17 cellular contexts compared by ENCODE assay signal in the genomic region with DNA sequence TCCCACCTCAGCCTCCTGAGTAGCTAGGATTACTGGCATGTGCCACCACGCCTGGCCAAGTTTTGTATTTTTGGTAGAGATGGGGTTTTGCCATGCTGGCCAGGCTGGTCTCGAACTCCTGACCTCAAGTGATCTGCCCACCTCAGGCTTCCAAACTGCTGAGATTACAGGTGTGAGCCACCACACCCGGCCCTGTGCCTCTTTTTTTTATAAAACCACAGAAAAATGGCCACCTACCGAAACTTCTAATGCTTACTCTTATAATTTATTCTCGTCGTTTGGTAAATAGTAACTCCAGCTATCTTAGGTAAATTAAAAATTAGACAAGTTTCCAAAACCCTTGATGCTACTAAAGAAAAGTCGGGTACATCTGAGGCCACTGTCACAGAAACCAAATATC. TPM values are rescaled to one million over a fixed set of nuclear protein-coding genes. Genes with fewer than 3 reads are reported as not detected.
DNase-seq lines count a peak whose midpoint lies in the region; ATAC-seq and TF ChIP-seq lines count a peak whose summit lies in the region.
"Had no signal": no experiment of that assay in that cellular context is flagged by ENCODE, and none has a peak within 500 bp of the region (broad histone marks: within the 10 kb centered on the region; RNA-seq: fewer than 3 reads in every experiment).

No MANE protein-coding gene starts in this region.

- H3K27me3 ChIP-seq in OCI-LY3 (ENCODE audit: low read depth, low read length), result no peaks in the 10 kb centered on the region
- H3K27me3 ChIP-seq in breast epithelium, result no peaks in the 10 kb centered on the region
- H3K27me3 ChIP-seq: gastroesophageal sphincter, MG63, suprapubic skin had no signal

- intact Hi-C loops in breast epithelium (cut with DNase I; ENCODE audit: low total_unique reads), result no loop called here

- TF ChIP-seq CTCF in OCI-LY3 (IDR thresholded peaks at IDR 0.05; ENCODE audit: low read depth, low read length), result no peak
- no peak for TF ChIP-seq CTCF in type B pancreatic cell (conservative IDR thresholded peaks at IDR 0.05)
- TF ChIP-seq CTCF in breast epithelium (IDR thresholded peaks at IDR 0.05), result no peak

- H3K36me3 ChIP-seq in OCI-LY3 (replicated peaks; ENCODE audit: low read depth, low read length) (peaks cover 24% of the 10 kb centered on the region), breast epithelium (no peaks in the 10 kb centered on the region)

- no peaks in the 10 kb centered on the region for H3K27me3 Mint-ChIP-seq in activated T-cell treated with anti-CD3 and anti-CD28 coated beads, Interleukin-2, amount 50 U/mL, for 72 hours (ENCODE audit: low read depth)
- no peaks in the 10 kb centered on the region for H3K27me3 Mint-ChIP-seq in activated naive CD8-positive, alpha-beta T cell treated with anti-CD3 and anti-CD28 coated beads, Interleukin-2, amount 10 ng/mL, durations not matched to agents 7 days and 5 days
- no peaks in the 10 kb centered on the region for H3K27me3 Mint-ChIP-seq in stimulated activated memory B cell treated with anti-CD40 and anti-IgM and Interleukin-4, amounts not matched to agents 10 μg/mL and 1 μg/mL and 100 μg/mL, for 72 hours
- no peaks in the 10 kb centered on the region for H3K27me3 Mint-ChIP-seq in type B pancreatic cell

- TF ChIP-seq POLR2A in breast epithelium (IDR thresholded peaks at IDR 0.05), result no peak

- DNase-seq in activated T-cell treated with anti-CD3 and anti-CD28 coated beads, Interleukin-2, amount 50 U/mL, for 72 hours, result no peak
- no peak for DNase-seq in activated T-cell treated with anti-CD3 and anti-CD28 coated beads, Interleukin-2, amount 50 U/mL, for 1 hour
- DNase-seq in activated naive CD8-positive, alpha-beta T cell treated with anti-CD3 and anti-CD28 coated beads, Interleukin-2, amount 10 ng/mL, durations not matched to agents 7 days and 5 days, result no peak
- DNase-seq in type B pancreatic cell (ENCODE audit: extremely low spot score, unreplicated experiment) (no peak), breast epithelium (ENCODE audit: low spot score in 2 of 2) (no peak)
- DNase-seq: caudate nucleus, DND-41, MG63, psoas muscle had no signal

- H3K4me3 ChIP-seq in OCI-LY3 (ENCODE audit: low read length) (peak overlapping the region; percentile 53; the same call in 1 of the 2 replicates), breast epithelium (no peak overlapping the region)
- H3K4me3 ChIP-seq: gastroesophageal sphincter, MG63, psoas muscle, skin epidermis, suprapubic skin had no signal

- peak overlapping the region; percentile 87 for H3K27ac ChIP-seq in OCI-LY3 (ENCODE audit: low read length)
- no peak overlapping the region for H3K27ac ChIP-seq in breast epithelium
- H3K27ac ChIP-seq: gastroesophageal sphincter, psoas muscle, suprapubic skin had no signal

- no peak overlapping the region for H2AFZ ChIP-seq in OCI-LY3 (ENCODE audit: low read depth, low read length)

- H3K4me2 ChIP-seq in OCI-LY3 (ENCODE audit: low read length), result peak overlapping the region; percentile 53

- H3K4me1 ChIP-seq in OCI-LY3 (ENCODE audit: low read length) (peaks cover 69% of the 10 kb centered on the region), breast epithelium (peaks cover 0 to 5% of the 10 kb centered on the region in 2 donors)

- H3K4me3 Mint-ChIP-seq in activated T-cell treated with anti-CD3 and anti-CD28 coated beads, Interleukin-2, amount 50 U/mL, for 72 hours, result peak overlapping the region; percentile 78 to 82
- no peak overlapping the region for H3K4me3 Mint-ChIP-seq in activated naive CD8-positive, alpha-beta T cell treated with anti-CD3 and anti-CD28 coated beads, Interleukin-2, amount 10 ng/mL, durations not matched to agents 7 days and 5 days
- H3K4me3 Mint-ChIP-seq in stimulated activated memory B cell treated with anti-CD40 and anti-IgM and Interleukin-4, amounts not matched to agents 10 μg/mL and 1 μg/mL and 100 μg/mL, for 72 hours, result peak overlapping the region; percentile 37
- no peak overlapping the region for H3K4me3 Mint-ChIP-seq in type B pancreatic cell
- H3K4me3 Mint-ChIP-seq: neural crest cell had no signal

- peaks cover 2% of the 10 kb centered on the region in 2 donors for H3K9me3 Mint-ChIP-seq in activated T-cell treated with anti-CD3 and anti-CD28 coated beads, Interleukin-2, amount 50 U/mL, for 72 hours
- peaks cover 1% of the 10 kb centered on the region for H3K9me3 Mint-ChIP-seq in activated naive CD8-positive, alpha-beta T cell treated with anti-CD3 and anti-CD28 coated beads, Interleukin-2, amount 10 ng/mL, durations not matched to agents 7 days and 5 days
- H3K9me3 Mint-ChIP-seq in stimulated activated memory B cell treated with anti-CD40 and anti-IgM and Interleukin-4, amounts not matched to agents 10 μg/mL and 1 μg/mL and 100 μg/mL, for 72 hours, result peaks cover 3% of the 10 kb centered on the region
- peaks cover 5% of the 10 kb centered on the region for H3K9me3 Mint-ChIP-seq in type B pancreatic cell

- no peak for ATAC-seq in activated T-cell treated with anti-CD3 and anti-CD28 coated beads, Interleukin-2, amount 50 U/mL, for 72 hours (replicated peaks in 1 of 2)
- ATAC-seq in activated naive CD8-positive, alpha-beta T cell treated with anti-CD3 and anti-CD28 coated beads, Interleukin-2, amount 10 ng/mL, durations not matched to agents 7 days and 5 days (ENCODE audit: low read depth), result no peak
- no peak for ATAC-seq in stimulated activated memory B cell treated with anti-CD40 and anti-IgM and Interleukin-4, amounts not matched to agents 10 μg/mL and 1 μg/mL and 100 μg/mL, for 72 hours
- no peak for ATAC-seq in HG02970 (IDR thresholded peaks at IDR 0.05; ENCODE audit: low FRiP score, unreplicated experiment)
- ATAC-seq: activated CD4-positive, CD25-positive, alpha-beta regulatory T cell treated with anti-CD3 and anti-CD28 coated beads, Interleukin-2, amount 50 U/mL, for 24 hours; gastroesophageal sphincter; psoas muscle had no signal

- H3K9me3 ChIP-seq in OCI-LY3 (ENCODE audit: insufficient read depth, low read length) (no peaks in the 10 kb centered on the region), breast epithelium (no peaks in the 10 kb centered on the region)
- H3K9me3 ChIP-seq: gastroesophageal sphincter, MG63, psoas muscle, suprapubic skin had no signal

- H4K20me1 ChIP-seq in OCI-LY3 (ENCODE audit: insufficient read depth, low read length), result peaks cover 3% of the 10 kb centered on the region; the same call in 1 of the 2 replicates

- no peak overlapping the region for H3K9ac ChIP-seq in OCI-LY3 (ENCODE audit: low read length)

- peaks cover 53% of the 10 kb centered on the region for H3K79me2 ChIP-seq in OCI-LY3 (ENCODE audit: low read length)

- peak overlapping the region; percentile 82 for H3K27ac Mint-ChIP-seq in activated T-cell treated with anti-CD3 and anti-CD28 coated beads, Interleukin-2, amount 50 U/mL, for 72 hours
- peak overlapping the region; percentile 43 for H3K27ac Mint-ChIP-seq in activated naive CD8-positive, alpha-beta T cell treated with anti-CD3 and anti-CD28 coated beads, Interleukin-2, amount 10 ng/mL, durations not matched to agents 7 days and 5 days
- H3K27ac Mint-ChIP-seq in stimulated activated memory B cell treated with anti-CD40 and anti-IgM and Interleukin-4, amounts not matched to agents 10 μg/mL and 1 μg/mL and 100 μg/mL, for 72 hours, result peak overlapping the region; percentile 87
- no peak overlapping the region for H3K27ac Mint-ChIP-seq in type B pancreatic cell

- peaks cover 14 to 35% of the 10 kb centered on the region in 2 donors for H3K36me3 Mint-ChIP-seq in activated T-cell treated with anti-CD3 and anti-CD28 coated beads, Interleukin-2, amount 50 U/mL, for 72 hours (ENCODE audit: insufficient read depth in 2 of 2)
- H3K36me3 Mint-ChIP-seq in activated naive CD8-positive, alpha-beta T cell treated with anti-CD3 and anti-CD28 coated beads, Interleukin-2, amount 10 ng/mL, durations not matched to agents 7 days and 5 days, result peaks cover 61% of the 10 kb centered on the region
- H3K36me3 Mint-ChIP-seq in stimulated activated memory B cell treated with anti-CD40 and anti-IgM and Interleukin-4, amounts not matched to agents 10 μg/mL and 1 μg/mL and 100 μg/mL, for 72 hours, result peaks cover 51% of the 10 kb centered on the region
- H3K36me3 Mint-ChIP-seq in type B pancreatic cell, result peaks cover 35% of the 10 kb centered on the region

- POLR2A ChIA-PET in activated naive CD8-positive, alpha-beta T cell treated with anti-CD3 and anti-CD28 coated beads, Interleukin-2, amount 10 ng/mL, durations not matched to agents 7 days and 5 days (lab: Charles Lee), result interaction anchor here (1.5 to 2.0 kb wide), 2 partner anchors 10 kb away, joined by 3 to 12 read pairs; no protein-coding TSS in a partner anchor

- peaks cover 94% of the 10 kb centered on the region for H3K4me1 Mint-ChIP-seq in activated T-cell treated with anti-CD3 and anti-CD28 coated beads, Interleukin-2, amount 50 U/mL, for 72 hours (ENCODE audit: low read depth)
- peaks cover 54% of the 10 kb centered on the region for H3K4me1 Mint-ChIP-seq in activated naive CD8-positive, alpha-beta T cell treated with anti-CD3 and anti-CD28 coated beads, Interleukin-2, amount 10 ng/mL, durations not matched to agents 7 days and 5 days
- peaks cover 64% of the 10 kb centered on the region for H3K4me1 Mint-ChIP-seq in stimulated activated memory B cell treated with anti-CD40 and anti-IgM and Interleukin-4, amounts not matched to agents 10 μg/mL and 1 μg/mL and 100 μg/mL, for 72 hours
- H3K4me1 Mint-ChIP-seq in type B pancreatic cell (ENCODE audit: unreplicated experiment), result peaks cover 9% of the 10 kb centered on the region

RNA-seq across cellular contexts. Expression of gene IRF2, which starts 54.4 kb away (rescaled TPM):
- total RNA-seq in activated T-cell treated with anti-CD3 and anti-CD28 coated beads, Interleukin-2, amount 50 U/mL, for 72 hours, result 10 to 100 TPM; 70.3 TPM
- 10 to 100 TPM; 72.0 to 73.2 TPM for total RNA-seq in activated naive CD8-positive, alpha-beta T cell treated with anti-CD3 and anti-CD28 coated beads, Interleukin-2, amount 10 ng/mL, durations not matched to agents 7 days and 5 days
- total RNA-seq in type B pancreatic cell (ENCODE audit: low replicate concordance), result 19.7 and 23.6 TPM in 2 replicates
- 10 to 100 TPM; 27.4 to 57.8 (median 36.4) TPM for total RNA-seq in breast epithelium

Comparison
In these comparisons a context has a peak if more than half of its experiments do, and no peak if none do; other contexts are left out.
1. H3K4me3 Mint-ChIP-seq: peak in activated T-cell treated with anti-CD3 and anti-CD28 coated beads, Interleukin-2, amount 50 U/mL, for 72 hours (2 of 2) and stimulated activated memory B cell treated with anti-CD40 and anti-IgM and Interleukin-4, amounts not matched to agents 10 μg/mL and 1 μg/mL and 100 μg/mL, for 72 hours (single experiment); none in activated naive CD8-positive, alpha-beta T cell treated with anti-CD3 and anti-CD28 coated beads, Interleukin-2, amount 10 ng/mL, durations not matched to agents 7 days and 5 days (single experiment) and type B pancreatic cell (single experiment).